ENCODE assay signal across 8 cellular contexts in the genomic region with DNA sequence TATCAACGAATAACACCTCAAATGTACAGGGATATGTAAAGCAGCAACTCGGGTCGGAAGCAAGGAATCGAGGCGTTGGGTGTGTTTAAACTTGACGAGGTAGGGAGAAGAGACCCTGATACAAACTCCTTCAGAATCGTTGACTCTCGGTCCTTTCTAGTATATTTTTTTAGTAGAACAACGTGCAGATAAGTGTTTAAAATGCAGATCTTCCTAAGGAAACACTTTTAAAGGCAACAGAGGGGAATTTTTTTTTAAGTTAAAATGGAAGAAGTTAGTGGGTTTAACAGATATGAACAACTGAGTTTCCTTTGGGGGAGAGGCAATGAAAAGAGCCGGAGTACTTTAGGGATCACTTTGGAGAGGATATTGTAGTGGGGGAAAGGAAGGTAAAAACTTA. TPM values are rescaled to one million over a fixed set of nuclear protein-coding genes. Genes with fewer than 3 reads are reported as not detected.
A peak's percentile ranks its signal among the peaks of the same experiment; 100 is the strongest.
DNase-seq lines count a peak whose midpoint lies in the region; ATAC-seq and TF ChIP-seq lines count a peak whose summit lies in the region.

No MANE protein-coding gene starts in this region.

- H3K27me3 ChIP-seq in kidney epithelial cell (ENCODE audit: control insufficient read depth, insufficient read depth, low read length) (no peaks in the 10 kb centered on the region), thoracic aorta (replicated peaks; ENCODE audit: insufficient read depth) (no peaks in the 10 kb centered on the region)

- no peaks in the 10 kb centered on the region for H3K9me3 Mint-ChIP-seq in activated CD4-positive, alpha-beta T cell treated with anti-CD3 and anti-CD28 coated beads, Interleukin-2, amount 10 ng/mL, durations not matched to agents 24 days and 14 days
- peaks cover 9% of the 10 kb centered on the region in 2 donors for H3K9me3 Mint-ChIP-seq in activated naive CD4-positive, alpha-beta T cell treated with anti-CD3 and anti-CD28 coated beads, Interleukin-2, amount 50 U/mL, for 72 hours

- ATAC-seq in activated naive CD4-positive, alpha-beta T cell treated with anti-CD3 and anti-CD28 coated beads, Interleukin-2, amount 50 U/mL, for 72 hours = no peak
- ATAC-seq in thoracic aorta (ENCODE audit: insufficient number of reproducible peaks, low FRiP score, low read depth) = no peak
- ATAC-seq in GM21526 (IDR thresholded peaks at IDR 0.05; ENCODE audit: low FRiP score, unreplicated experiment) = no peak

- H3K27me3 Mint-ChIP-seq in activated CD4-positive, alpha-beta T cell treated with anti-CD3 and anti-CD28 coated beads, Interleukin-2, amount 10 ng/mL, durations not matched to agents 24 days and 14 days = no peaks in the 10 kb centered on the region

- peaks cover 1% of the 10 kb centered on the region for H3K36me3 ChIP-seq in kidney epithelial cell (ENCODE audit: control insufficient read depth, insufficient read depth, low read length)
- H3K36me3 ChIP-seq in thoracic aorta = no peaks in the 10 kb centered on the region

- no peak for TF ChIP-seq CTCF in kidney epithelial cell (IDR thresholded peaks at IDR 0.05; ENCODE audit: insufficient read depth, low read length, poor library complexity, severe bottlenecking)
- no peak for TF ChIP-seq CTCF in thoracic aorta (IDR thresholded peaks at IDR 0.05)

- H3K9me3 ChIP-seq in thoracic aorta = no peaks in the 10 kb centered on the region

- H3K27ac ChIP-seq in thoracic aorta = peak overlapping the region; percentile 98 to 99

- peaks cover 27 to 32% of the 10 kb centered on the region in 2 donors for H3K4me1 ChIP-seq in thoracic aorta (ENCODE audit: control insufficient read depth in 1 of 2, low read depth in 2 of 2)

- DNase-seq in activated CD4-positive, alpha-beta T cell treated with anti-CD3 and anti-CD28 coated beads, Interleukin-2, amount 10 ng/mL, durations not matched to agents 24 days and 14 days = no peak
- no peak for DNase-seq in activated CD4-positive, alpha-beta T cell treated with anti-CD3 and anti-CD28 coated beads, Interleukin-2, amount 50 U/mL, for 4 hours
- no peak for DNase-seq in activated naive CD4-positive, alpha-beta T cell treated with anti-CD3 and anti-CD28 coated beads, Interleukin-2, amount 50 U/mL, for 72 hours (ENCODE audit: low spot score in 2 of 2)
- DNase-seq in kidney epithelial cell (ENCODE audit: low read depth) (no peak), thoracic aorta (ENCODE audit: low spot score) (no peak), SK-N-DZ (ENCODE audit: low spot score) (no peak), ecto neural progenitor cell (ENCODE audit: low spot score) (no peak)

- H3K27ac Mint-ChIP-seq in activated CD4-positive, alpha-beta T cell treated with anti-CD3 and anti-CD28 coated beads, Interleukin-2, amount 10 ng/mL, durations not matched to agents 24 days and 14 days = peak overlapping the region; percentile 61
- peak overlapping the region; percentile 94 to 95 for H3K27ac Mint-ChIP-seq in activated naive CD4-positive, alpha-beta T cell treated with anti-CD3 and anti-CD28 coated beads, Interleukin-2, amount 50 U/mL, for 72 hours

- intact Hi-C loops in activated CD4-positive, alpha-beta T cell treated with anti-CD3 and anti-CD28 coated beads, Interleukin-2, amount 10 ng/mL, durations not matched to agents 24 days and 14 days (cut with micrococcal nuclease) = loop anchor here (5.0 kb wide), 1 partner anchor 516 kb away; no protein-coding TSS in a partner anchor

- H3K4me3 Mint-ChIP-seq in activated CD4-positive, alpha-beta T cell treated with anti-CD3 and anti-CD28 coated beads, Interleukin-2, amount 10 ng/mL, durations not matched to agents 24 days and 14 days = peak overlapping the region; percentile 100

- H3K4me1 Mint-ChIP-seq in activated CD4-positive, alpha-beta T cell treated with anti-CD3 and anti-CD28 coated beads, Interleukin-2, amount 10 ng/mL, durations not matched to agents 24 days and 14 days = peaks cover 48% of the 10 kb centered on the region

- peaks cover 33% of the 10 kb centered on the region for H3K36me3 Mint-ChIP-seq in activated CD4-positive, alpha-beta T cell treated with anti-CD3 and anti-CD28 coated beads, Interleukin-2, amount 10 ng/mL, durations not matched to agents 24 days and 14 days (ENCODE audit: low read depth)
- peaks cover 40 to 49% of the 10 kb centered on the region in 2 donors for H3K36me3 Mint-ChIP-seq in activated naive CD4-positive, alpha-beta T cell treated with anti-CD3 and anti-CD28 coated beads, Interleukin-2, amount 50 U/mL, for 72 hours

- H3K4me3 ChIP-seq in kidney epithelial cell (ENCODE audit: low read depth, low read length) (peak overlapping the region; percentile 93), thoracic aorta (peak overlapping the region; percentile 98)

RNA-seq across cellular contexts. Expression of a gene that starts 1.1 kb away (rescaled TPM):
- total RNA-seq in activated CD4-positive, alpha-beta T cell treated with anti-CD3 and anti-CD28 coated beads, Interleukin-2, amount 10 ng/mL, durations not matched to agents 24 days and 14 days = 72.5 and 75.9 TPM in 2 replicates
- total RNA-seq in activated naive CD4-positive, alpha-beta T cell treated with anti-CD3 and anti-CD28 coated beads, Interleukin-2, amount 50 U/mL, for 72 hours = 10 to 100 TPM; 32.9 to 86.8 TPM
- total RNA-seq in kidney epithelial cell (34.4 and 38.0 TPM in 2 replicates), thoracic aorta (10 to 100 TPM; 24.2 to 58.1 TPM)
- polyA plus RNA-seq in SK-N-DZ (2014; cell fraction: cytosol; rRNA removed) = 15.4 and 16.8 TPM in 2 replicates
- 7.5 and 10.1 TPM in 2 replicates for polyA plus RNA-seq in SK-N-DZ (2014; cell fraction: nucleus; rRNA removed)
